1 cellular context compared by ENCODE assay signal in genomic region chr1:183810172-183810571, GRCh38.
TF ChIP-seq lines count a peak whose summit lies in the region.

No MANE protein-coding gene starts in this region.

TF ChIP-seq in GM23338, 12 proteins besides CTCF, POLR2A, EP300 and RAD21 (continued from another document):
- TF ChIP-seq ZNF462 (CRISPR knock-in tag; IDR thresholded peaks at IDR 0.05) (no peak), POLR2AphosphoS5 (IDR thresholded peaks at IDR 0.05; ENCODE audit: low read depth) (no peak), EZH2 (IDR thresholded peaks at IDR 0.05; ENCODE audit: low read depth, unreplicated experiment) (no peak), NANOG (IDR thresholded peaks at IDR 0.05; ENCODE audit: borderline replicate concordance) (no peak), EZH2phosphoT487 (IDR thresholded peaks at IDR 0.05; ENCODE audit: unreplicated experiment) (no peak), STAT1 (IDR thresholded peaks at IDR 0.05; ENCODE audit: unreplicated experiment) (no peak), ETS1 (IDR thresholded peaks at IDR 0.05) (no peak), CREB1 (CRISPR knock-in tag; IDR thresholded peaks at IDR 0.05; ENCODE audit: low read depth) (no peak)
